ENCODE assay signal across 33 cellular contexts in genomic region chr6:110895907-110896608, GRCh38.
"Had no signal": no experiment of that assay in that cellular context is flagged by ENCODE, and none has a peak within 500 bp of the region (broad histone marks: within the 10 kb centered on the region; RNA-seq: fewer than 3 reads in every experiment).

No MANE protein-coding gene starts in this region.

- ATAC-seq: activated CD4-positive, CD25-positive, alpha-beta regulatory T cell treated with anti-CD3 and anti-CD28 coated beads, Interleukin-2, amount 50 U/mL, for 24 hours; activated CD8-positive, alpha-beta T cell treated with anti-CD3 and anti-CD28 coated beads for 36 hours; activated naive CD4-positive, alpha-beta T cell treated with anti-CD3 and anti-CD28 coated beads, Interleukin-2, amount 50 U/mL, for 72 hours; activated T-cell treated with anti-CD3 and anti-CD28 coated beads, Interleukin-2, amount 50 U/mL, for 72 hours; gastroesophageal sphincter; heart right ventricle had no signal

- H3K4me1 ChIP-seq: ascending aorta, breast epithelium, colonic mucosa, esophagus squamous epithelium, gastroesophageal sphincter had no signal

- H2AFZ ChIP-seq: hepatocyte had no signal

- H3K9me3 ChIP-seq: ascending aorta, breast epithelium, colonic mucosa, esophagus squamous epithelium, gastroesophageal sphincter, heart right ventricle had no signal

- H3K27ac ChIP-seq: ascending aorta, breast epithelium, colonic mucosa, epithelial cell of prostate, esophagus squamous epithelium, gastroesophageal sphincter, heart right ventricle, hepatocyte, WERI-Rb-1 had no signal

- FAIRE-seq: endometrium, endothelial cell of umbilical vein, TTC549 had no signal

- H3K36me3 ChIP-seq: breast epithelium had no signal

- DNase-seq: activated B cell treated with CpG ODN at 0.5 μM for 24 hours; activated CD4-positive, alpha-beta T cell treated with anti-CD3 and anti-CD28 coated beads for 48 hours; activated CD4-positive, alpha-beta T cell treated with anti-CD3 and anti-CD28 coated beads, Interleukin-2, amount 50 U/mL, for 1 hour; activated CD4-positive, alpha-beta T cell treated with anti-CD3 and anti-CD28 coated beads, Interleukin-2, amount 50 U/mL, for 48 hours; activated CD8-positive, alpha-beta memory T cell treated with anti-CD3 and anti-CD28 coated beads, Interleukin-2, amount 50 U/mL, for 48 hours; activated CD8-positive, alpha-beta T cell treated with anti-CD3 and anti-CD28 coated beads for 36 hours; activated gamma-delta T cell; activated naive CD4-positive, alpha-beta T cell; activated naive CD4-positive, alpha-beta T cell treated with anti-CD3 and anti-CD28 coated beads, Interleukin-2, amount 10 ng/mL, durations not matched to agents 7 days and 5 days; activated naive CD8-positive, alpha-beta T cell treated with anti-CD3 and anti-CD28 coated beads, Interleukin-2, amount 10 ng/mL, durations not matched to agents 7 days and 5 days; activated T-cell treated with anti-CD3 and anti-CD28 coated beads for 4 hours; activated T-cell treated with anti-CD3 and anti-CD28 coated beads, Interleukin-2, amount 50 U/mL, for 24 hours; activated T-cell treated with anti-CD3 and anti-CD28 coated beads, Interleukin-2, amount 50 U/mL, for 72 hours; central memory CD4-positive, alpha-beta T cell; cerebellar nuclear complex; colonic mucosa; effector CD8-positive, alpha-beta T cell; esophagus squamous epithelium; foreskin melanocyte; heart right ventricle; T-helper 2 cell; WERI-Rb-1 had no signal

- H3K27me3 ChIP-seq: ascending aorta, breast epithelium, cardiac muscle cell, colonic mucosa, esophagus squamous epithelium, gastroesophageal sphincter, heart right ventricle, hepatocyte had no signal

- H3K4me2 ChIP-seq: hepatocyte had no signal

- H3K4me3 ChIP-seq: ascending aorta, breast epithelium, cardiac muscle cell, colonic mucosa, esophagus squamous epithelium, gastroesophageal sphincter, heart right ventricle, hepatocyte had no signal
